16 cellular contexts compared by ENCODE assay signal in genomic region chr4:2489841-2490552, GRCh38. TPM values are rescaled to one million over a fixed set of nuclear protein-coding genes. Genes with fewer than 3 reads are reported as not detected.
A peak's percentile ranks its signal among the peaks of the same experiment; 100 is the strongest.
DNase-seq lines count a peak whose midpoint lies in the region; ATAC-seq, FAIRE-seq and TF ChIP-seq lines count a peak whose summit lies in the region.
"Had no signal": no experiment of that assay in that cellular context is flagged by ENCODE, and none has a peak within 500 bp of the region (broad histone marks: within the 10 kb centered on the region; RNA-seq: fewer than 3 reads in every experiment).

No MANE protein-coding gene starts in this region.

- WGBS in liver, result 86% methylated on average over 9 of the region's 9 CpGs
- 93% methylated on average over 9 of the region's 9 CpGs for WGBS in HepG2 (ENCODE audit: low lambda C conversion rate)

- H3K4me1 ChIP-seq in liver (ENCODE audit: control insufficient read depth in 4 of 4, insufficient read depth in 4 of 4, low read length in 3 of 4), result peaks cover under 1 to 12% (median 5%) of the 10 kb centered on the region in 4 donors
- H3K4me1 ChIP-seq in HepG2 (ENCODE audit: insufficient read depth, low read length), result peaks cover 3% of the 10 kb centered on the region
- peaks cover 0 to under 1% of the 10 kb centered on the region in 2 donors for H3K4me1 ChIP-seq in ascending aorta

- BruUV-seq in HepG2 (replicated peaks; lab: Mats Ljungman, UMichigan), result no TSS peak

- no peak for FAIRE-seq in HepG2 (lab: Jason Lieb, UNC)

- TF ChIP-seq POLR2A in HepG2 (IDR thresholded peaks at IDR 0.05; ENCODE audit: insufficient read depth in 1 of 2, low read depth in 2 of 2, low read length in 2 of 2), result no peak

- H3K36me3 ChIP-seq in liver (ENCODE audit: control insufficient read depth in 4 of 4, insufficient read depth in 3 of 4, low read depth in 1 of 4, low read length in 3 of 4) (peaks cover 3 to 25% (median 15%) of the 10 kb centered on the region in 4 donors), HepG2 (replicated peaks in 1 of 2; ENCODE audit: control insufficient read depth in 1 of 2, insufficient read depth in 2 of 2, low read length in 2 of 2) (peaks cover 14 to 51% of the 10 kb centered on the region in 2 experiments; a peak in 4 of 5 replicates), ascending aorta (peaks cover 24 to 47% of the 10 kb centered on the region in 2 donors)

- in situ Hi-C loops in HepG2 (cut with HindIII; ENCODE audit: extremely low pct_ligation_motif_present, low pct_unique_long_range_greater_than_20kb), result no loop called here

- no peaks in the 10 kb centered on the region for H3K9me3 ChIP-seq in liver (ENCODE audit: control insufficient read depth in 4 of 4, low read length in 3 of 4)
- no peaks in the 10 kb centered on the region for H3K9me3 ChIP-seq in HepG2 (ENCODE audit: low read length)
- peaks cover 0 to 9% of the 10 kb centered on the region in 2 donors for H3K9me3 ChIP-seq in ascending aorta
- H3K9me3 ChIP-seq: lower lobe of right lung, psoas muscle had no signal

- CTCF ChIA-PET in HepG2 (lab: Yijun Ruan, JAX; ENCODE audit: low intra/inter-chr PET ratio, low total read pairs), result no interaction called here

- POLR2A ChIA-PET in HepG2 (lab: Yijun Ruan, JAX), result no interaction called here

- no peak overlapping the region for H2AFZ ChIP-seq in HepG2 (ENCODE audit: low read length)

- TF ChIP-seq RAD21 in liver (IDR thresholded peaks at IDR 0.05) (no peak), HepG2 (CRISPR knock-in tag; IDR thresholded peaks at IDR 0.05) (no peak)

- no peak overlapping the region for H3K9ac ChIP-seq in liver (ENCODE audit: low read depth in 1 of 2, low read length in 2 of 2)
- no peak overlapping the region for H3K9ac ChIP-seq in HepG2 (ENCODE audit: insufficient read depth, low read depth, low read length)

- H3K27me3 ChIP-seq in liver (ENCODE audit: control insufficient read depth in 4 of 4, insufficient read depth in 4 of 4, low read length in 3 of 4), result no peaks in the 10 kb centered on the region
- H3K27me3 ChIP-seq in HepG2 (ENCODE audit: control insufficient read depth in 1 of 2, insufficient read depth in 2 of 2, low read length in 2 of 2), result no peaks in the 10 kb centered on the region
- no peaks in the 10 kb centered on the region for H3K27me3 ChIP-seq in ascending aorta
- H3K27me3 ChIP-seq: cardiac muscle cell had no signal

- no peak for DNase-seq in HepG2 (ENCODE audit: low spot score)
- no peak for DNase-seq in ascending aorta (ENCODE audit: low spot score in 2 of 2)
- DNase-seq in foreskin fibroblast, result peak; percentile 61 to 80
- no peak for DNase-seq in foreskin melanocyte
- DNase-seq in HuH-7.5 (ENCODE audit: low spot score), result no peak
- no peak for DNase-seq in AML-193 (lab: John Stamatoyannopoulos, UW)
- DNase-seq in A172 (ENCODE audit: low spot score), result no peak
- DNase-seq: H7, KG1, lower lobe of right lung, NCI-H2107, psoas muscle, T-helper 2 cell had no signal

- H3K79me2 ChIP-seq in HepG2 (ENCODE audit: insufficient read depth, low read length), result peaks cover 72% of the 10 kb centered on the region

- H3K4me2 ChIP-seq in HepG2 (ENCODE audit: low read depth, low read length), result no peak overlapping the region

- no peak for ATAC-seq in HepG2
- ATAC-seq: lower lobe of right lung had no signal

- TF ChIP-seq EP300 in HepG2 (IDR thresholded peaks at IDR 0.05; ENCODE audit: low read depth in 2 of 2, low read length in 2 of 2) (no peak), HepG2 (CRISPR knock-in tag; IDR thresholded peaks at IDR 0.05; ENCODE audit: borderline replicate concordance) (no peak)

- H3K27ac ChIP-seq in liver (ENCODE audit: low read depth in 1 of 2, low read length in 2 of 2) (peak overlapping the region in 1 of 2 donors; percentile 3), HepG2 (ENCODE audit: extremely low read length, insufficient read depth, low read length) (no peak overlapping the region), ascending aorta (peak overlapping the region; percentile 12 to 39)
- H3K27ac ChIP-seq: cardiac muscle cell, lower lobe of right lung, psoas muscle, thoracic aorta had no signal

- H4K20me1 ChIP-seq in HepG2 (ENCODE audit: insufficient read depth, low read length), result peaks cover 27% of the 10 kb centered on the region

- TF ChIP-seq CTCF in liver (IDR thresholded peaks at IDR 0.05; ENCODE audit: low read depth, low read length, missing input control) (no peak), HepG2 (CRISPR knock-in tag; IDR thresholded peaks at IDR 0.05) (no peak), ascending aorta (IDR thresholded peaks at IDR 0.05) (no peak), foreskin fibroblast (IDR thresholded peaks at IDR 0.05; ENCODE audit: low read depth, low read length) (no peak)

- intact Hi-C loops in HepG2 (cut with micrococcal nuclease; ENCODE audit: unreplicated experiment) (no loop called here), ascending aorta (cut with DNase I) (no loop called here)

- H3K4me3 ChIP-seq in liver (ENCODE audit: low read depth in 1 of 3, low read length in 3 of 3), result no peak overlapping the region
- no peak overlapping the region for H3K4me3 ChIP-seq in HepG2 (replicated peaks in 1 of 3; ENCODE audit: insufficient read depth in 1 of 3, low read depth in 2 of 3, low read length in 3 of 3)
- no peak overlapping the region for H3K4me3 ChIP-seq in ascending aorta
- no peak overlapping the region for H3K4me3 ChIP-seq in foreskin fibroblast (ENCODE audit: low read depth in 1 of 2, low read length in 2 of 2)
- H3K4me3 ChIP-seq: cardiac muscle cell, lower lobe of right lung, psoas muscle, thoracic aorta had no signal

TF ChIP-seq in liver, 16 proteins besides CTCF, POLR2A, EP300 and RAD21 (continues in another document):
- no peak for TF ChIP-seq GABPA (IDR thresholded peaks at IDR 0.05 in 1 of 2, conservative IDR thresholded peaks at IDR 0.05 in 1 of 2)
- no peak for TF ChIP-seq EGR1 (IDR thresholded peaks at IDR 0.05; ENCODE audit: low read depth in 2 of 2)
- no peak for TF ChIP-seq JUND (IDR thresholded peaks at IDR 0.05)

TF ChIP-seq in HepG2, 621 proteins besides CTCF, POLR2A, EP300 and RAD21 (continues in another document):
- TF ChIP-seq POLR2AphosphoS5 (IDR thresholded peaks at IDR 0.05; ENCODE audit: low read depth, low read length) (no peak), KLF9 (CRISPR knock-in tag; IDR thresholded peaks at IDR 0.05; ENCODE audit: low read depth) (no peak), TP53 (CRISPR knock-in tag; conservative IDR thresholded peaks at IDR 0.05) (no peak)

RNA-seq across cellular contexts. Expression of gene RNF4, which starts 21.1 kb away (rescaled TPM):
- total RNA-seq in liver, result 10 to 100 TPM; 17.1 to 31.0 TPM
- polyA plus RNA-seq in liver, result 10 to 100 TPM; 13.0 to 17.3 TPM
- total RNA-seq in HepG2 (2016; rRNA removed; fragmentation: Illumina TruSeq; extraction: Trizol), result 38.1 and 46.7 TPM in 2 replicates
- total RNA-seq in HepG2 (2016; cell fraction: cytosol; rRNA removed; fragmentation: Illumina TruSeq; extraction: Trizol; ENCODE audit: low read depth), result 16.3 and 17.2 TPM in 2 replicates
- total RNA-seq in HepG2 (2016; cell fraction: insoluble cytoplasmic fraction; rRNA removed; fragmentation: Illumina TruSeq; extraction: Trizol), result 36.0 and 47.6 TPM in 2 replicates
- 24.2 and 25.2 TPM in 2 replicates for total RNA-seq in HepG2 (2016; cell fraction: membrane; rRNA removed; fragmentation: Illumina TruSeq; extraction: Trizol)
- total RNA-seq in HepG2 (2016; cell fraction: nucleus; rRNA removed; fragmentation: Illumina TruSeq; extraction: Trizol), result 34.8 and 37.0 TPM in 2 replicates
- polyA plus RNA-seq in HepG2 (2011; rRNA removed), result 40.3 and 45.1 TPM in 2 replicates
- polyA plus RNA-seq in HepG2 (2011; cell fraction: cytosol; rRNA removed), result 34.5 and 42.3 TPM in 2 replicates
- polyA plus RNA-seq in HepG2 (2011; cell fraction: nucleus; rRNA removed), result 33.3 and 33.4 TPM in 2 replicates
- polyA plus RNA-seq in HepG2 (2012), result 27.9 and 28.2 TPM in 2 replicates
- 3.3 and 5.5 TPM in 2 replicates for polyA plus RNA-seq in HepG2 (2016; cell fraction: cytosol; fragmentation: Illumina TruSeq; extraction: Trizol; ENCODE audit: low read depth)
- 45.3 and 46.1 TPM in 2 replicates for polyA plus RNA-seq in HepG2 (2016; cell fraction: insoluble cytoplasmic fraction; fragmentation: Illumina TruSeq; extraction: Trizol; ENCODE audit: low read depth)
- polyA plus RNA-seq in HepG2 (2016; cell fraction: membrane; fragmentation: Illumina TruSeq; extraction: Trizol; ENCODE audit: low read depth), result 12.0 and 14.1 TPM in 2 replicates
- 33.1 and 33.8 TPM in 2 replicates for polyA plus RNA-seq in HepG2 (2016; cell fraction: nucleus; fragmentation: Illumina TruSeq; extraction: Trizol; ENCODE audit: insufficient read depth, low read depth)
- polyA minus RNA-seq in HepG2 (2011; rRNA and poly(A)+ RNA removed; ENCODE audit: low replicate concordance), result 65.3 and 74.2 TPM in 2 replicates
- polyA minus RNA-seq in HepG2 (2011; cell fraction: cytosol; rRNA and poly(A)+ RNA removed), result 36.1 and 36.8 TPM in 2 replicates
- polyA minus RNA-seq in HepG2 (2011; cell fraction: nucleus; rRNA and poly(A)+ RNA removed), result 55.2 and 60.3 TPM in 2 replicates
- total RNA-seq in ascending aorta, result 19.3 TPM
- total RNA-seq in A172 (2014; rRNA removed; shearing (Covaris generic)), result 50.8 and 55.6 TPM in 2 replicates

RNA-seq across cellular contexts. Expression of gene FAM193A, which starts 46.5 kb away (rescaled TPM):
- 10 to 100 TPM in 1 of 2 donors, 1 to 10 TPM in 1; 9.6 to 10.2 TPM for total RNA-seq in liver
- 1 to 10 TPM; 3.9 to 4.3 TPM for polyA plus RNA-seq in liver
- 7.2 and 8.7 TPM in 2 replicates for total RNA-seq in HepG2 (2016; rRNA removed; fragmentation: Illumina TruSeq; extraction: Trizol)
- 10.0 and 11.2 TPM in 2 replicates for total RNA-seq in HepG2 (2016; cell fraction: cytosol; rRNA removed; fragmentation: Illumina TruSeq; extraction: Trizol; ENCODE audit: low read depth)
- 6.1 and 8.2 TPM in 2 replicates for total RNA-seq in HepG2 (2016; cell fraction: insoluble cytoplasmic fraction; rRNA removed; fragmentation: Illumina TruSeq; extraction: Trizol)
- total RNA-seq in HepG2 (2016; cell fraction: membrane; rRNA removed; fragmentation: Illumina TruSeq; extraction: Trizol), result 9.2 and 9.9 TPM in 2 replicates
- total RNA-seq in HepG2 (2016; cell fraction: nucleus; rRNA removed; fragmentation: Illumina TruSeq; extraction: Trizol), result 12.3 and 15.0 TPM in 2 replicates
- 5.7 and 6.0 TPM in 2 replicates for polyA plus RNA-seq in HepG2 (2011; rRNA removed)
- polyA plus RNA-seq in HepG2 (2011; cell fraction: cytosol; rRNA removed), result 3.9 and 4.1 TPM in 2 replicates
- 19.7 and 23.8 TPM in 2 replicates for polyA plus RNA-seq in HepG2 (2011; cell fraction: nucleus; rRNA removed)
- 10.7 and 11.2 TPM in 2 replicates for polyA plus RNA-seq in HepG2 (2012)
- polyA plus RNA-seq in HepG2 (2016; cell fraction: cytosol; fragmentation: Illumina TruSeq; extraction: Trizol; ENCODE audit: low read depth), result 1.3 and 1.9 TPM in 2 replicates
- 6.5 and 8.6 TPM in 2 replicates for polyA plus RNA-seq in HepG2 (2016; cell fraction: insoluble cytoplasmic fraction; fragmentation: Illumina TruSeq; extraction: Trizol; ENCODE audit: low read depth)
- 3.8 and 4.2 TPM in 2 replicates for polyA plus RNA-seq in HepG2 (2016; cell fraction: membrane; fragmentation: Illumina TruSeq; extraction: Trizol; ENCODE audit: low read depth)
- 32.1 and 35.7 TPM in 2 replicates for polyA plus RNA-seq in HepG2 (2016; cell fraction: nucleus; fragmentation: Illumina TruSeq; extraction: Trizol; ENCODE audit: insufficient read depth, low read depth)
- polyA minus RNA-seq in HepG2 (2011; rRNA and poly(A)+ RNA removed; ENCODE audit: low replicate concordance), result 12.2 and 18.8 TPM in 2 replicates
- 10.0 and 11.0 TPM in 2 replicates for polyA minus RNA-seq in HepG2 (2011; cell fraction: cytosol; rRNA and poly(A)+ RNA removed)
- polyA minus RNA-seq in HepG2 (2011; cell fraction: nucleus; rRNA and poly(A)+ RNA removed), result 28.3 and 28.6 TPM in 2 replicates
- total RNA-seq in ascending aorta, result 30.9 TPM
- total RNA-seq in A172 (2014; rRNA removed; shearing (Covaris generic)), result 10.3 and 12.0 TPM in 2 replicates

Comparison
In these comparisons a context has a peak if more than half of its experiments do, and no peak if none do; other contexts are left out.
1. DNase-seq: peak in foreskin fibroblast (2 of 2); none in HepG2 (single experiment), ascending aorta (0 of 2), foreskin melanocyte (single experiment), HuH-7.5 (single experiment), AML-193 (0 of 2) and A172 (single experiment).